Comparison of ENCODE assay signal across 1 cellular context in genomic region chr4:122728781-122729330, GRCh38.
TF ChIP-seq lines count a peak whose summit lies in the region.

No MANE protein-coding gene starts in this region.

TF ChIP-seq in GM23338, 12 proteins besides CTCF, POLR2A, EP300 and RAD21 (continued from another document):
- TF ChIP-seq ZNF462 (CRISPR knock-in tag; IDR thresholded peaks at IDR 0.05), result no peak
TF ChIP-seq in GM23338: peak in this region for 0.
